24 cellular contexts compared by ENCODE assay signal in the genomic region with DNA sequence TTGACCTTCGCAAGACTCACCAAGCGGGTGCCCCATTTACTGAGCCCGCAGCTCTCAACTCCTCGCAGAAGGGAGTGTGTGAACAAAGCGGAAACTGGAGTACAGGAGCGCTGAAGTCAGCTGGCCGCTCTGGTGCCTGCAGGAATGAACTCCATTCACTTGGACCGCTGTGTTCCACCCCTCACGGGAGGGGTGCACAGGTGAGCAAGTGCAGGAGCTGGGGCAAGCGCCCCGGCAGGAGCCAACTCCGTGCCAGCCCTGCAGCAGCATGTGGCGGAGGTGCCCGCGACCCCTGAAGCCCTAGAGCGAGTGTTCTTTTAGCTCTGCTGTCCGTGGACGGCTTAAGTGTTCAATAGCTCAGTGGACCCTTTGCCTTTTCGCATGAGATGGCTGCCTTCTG.
"Had no signal": no experiment of that assay in that cellular context is flagged by ENCODE, and none has a peak within 500 bp of the region (broad histone marks: within the 10 kb centered on the region; RNA-seq: fewer than 3 reads in every experiment).

No MANE protein-coding gene starts in this region.

- H3K4me1 ChIP-seq: esophagus muscularis mucosa, foreskin keratinocyte, left lung, lower lobe of right lung, pancreas, right lobe of liver, tibial nerve, upper lobe of left lung had no signal

- H3K27me3 ChIP-seq: esophagus muscularis mucosa, foreskin keratinocyte, heart right ventricle, left lung, pancreas, right lobe of liver, tibial nerve, upper lobe of left lung had no signal

- H3K27me3 Mint-ChIP-seq: naive thymus-derived CD8-positive, alpha-beta T cell; stimulated activated naive B cell treated with anti-CD40 and anti-IgM and Interleukin-4, amounts not matched to agents 10 μg/mL and 1 μg/mL and 100 μg/mL, for 72 hours; stimulated activated naive CD8-positive, alpha-beta T cell treated with anti-CD3 and anti-CD28 coated beads, Interleukin-15, Interleukin-2, amounts not matched to agents 100 ng/mL and 50 ng/mL, for 24 hours had no signal

- H3K27ac Mint-ChIP-seq: naive thymus-derived CD8-positive, alpha-beta T cell; nephron progenitor cell; stimulated activated naive B cell treated with anti-CD40 and anti-IgM and Interleukin-4, amounts not matched to agents 10 μg/mL and 1 μg/mL and 100 μg/mL, for 72 hours; stimulated activated naive CD8-positive, alpha-beta T cell treated with anti-CD3 and anti-CD28 coated beads, Interleukin-15, Interleukin-2, amounts not matched to agents 100 ng/mL and 50 ng/mL, for 24 hours had no signal

- H3K9me3 Mint-ChIP-seq: stimulated activated naive CD8-positive, alpha-beta T cell treated with anti-CD3 and anti-CD28 coated beads, Interleukin-15, Interleukin-2, amounts not matched to agents 100 ng/mL and 50 ng/mL, for 24 hours had no signal

- H3K36me3 ChIP-seq: esophagus muscularis mucosa, heart right ventricle, left lung, lower lobe of right lung, pancreas, right lobe of liver, thoracic aorta, tibial nerve, upper lobe of left lung had no signal

- H3K4me1 Mint-ChIP-seq: naive thymus-derived CD8-positive, alpha-beta T cell; nephron progenitor cell; stimulated activated naive B cell treated with anti-CD40 and anti-IgM and Interleukin-4, amounts not matched to agents 10 μg/mL and 1 μg/mL and 100 μg/mL, for 72 hours had no signal

- H3K9me3 ChIP-seq: esophagus muscularis mucosa, lower lobe of right lung, pancreas, right lobe of liver, thoracic aorta, upper lobe of left lung had no signal

- H3K27ac ChIP-seq: coronary artery, esophagus muscularis mucosa, foreskin keratinocyte, heart right ventricle, left lung, lower lobe of right lung, pancreas, right lobe of liver, thoracic aorta, tibial nerve, upper lobe of left lung had no signal

- H3K4me3 Mint-ChIP-seq: naive thymus-derived CD8-positive, alpha-beta T cell; nephron progenitor cell; stimulated activated naive B cell treated with anti-CD40 and anti-IgM and Interleukin-4, amounts not matched to agents 10 μg/mL and 1 μg/mL and 100 μg/mL, for 72 hours; stimulated activated naive CD8-positive, alpha-beta T cell treated with anti-CD3 and anti-CD28 coated beads, Interleukin-15, Interleukin-2, amounts not matched to agents 100 ng/mL and 50 ng/mL, for 24 hours had no signal

- DNase-seq: dermis blood vessel endothelial cell; effector memory CD4-positive, alpha-beta T cell; foreskin keratinocyte; glutamatergic neuron; heart right ventricle; hippocampal formation; left cardiac atrium; lower lobe of right lung; naive thymus-derived CD8-positive, alpha-beta T cell; nephron progenitor cell; retina; small intestine; stimulated activated CD4-positive, alpha-beta T cell treated with anti-CD3 and anti-CD28 coated beads, Interleukin-15, amount 100 ng/mL, for 24 hours; stimulated activated CD4-positive, alpha-beta T cell treated with anti-CD3 and anti-CD28 coated beads, Interleukin-2, amount 100 ng/mL, for 48 hours; stimulated activated naive B cell treated with anti-CD40 and anti-IgM and Interleukin-4, amounts not matched to agents 10 μg/mL and 1 μg/mL and 100 μg/mL, for 72 hours had no signal

- ATAC-seq: foreskin keratinocyte; left lung; naive thymus-derived CD8-positive, alpha-beta T cell; pancreas; right lobe of liver; stimulated activated naive B cell treated with anti-CD40 and anti-IgM and Interleukin-4, amounts not matched to agents 10 μg/mL and 1 μg/mL and 100 μg/mL, for 72 hours had no signal

- H3K36me3 Mint-ChIP-seq: naive thymus-derived CD8-positive, alpha-beta T cell; stimulated activated naive B cell treated with anti-CD40 and anti-IgM and Interleukin-4, amounts not matched to agents 10 μg/mL and 1 μg/mL and 100 μg/mL, for 72 hours had no signal

- H3K4me3 ChIP-seq: coronary artery, esophagus muscularis mucosa, heart right ventricle, left lung, lower lobe of right lung, pancreas, right lobe of liver, thoracic aorta, tibial nerve, upper lobe of left lung had no signal
